Comparison of ENCODE assay signal across 8 cellular contexts in the genomic region with DNA sequence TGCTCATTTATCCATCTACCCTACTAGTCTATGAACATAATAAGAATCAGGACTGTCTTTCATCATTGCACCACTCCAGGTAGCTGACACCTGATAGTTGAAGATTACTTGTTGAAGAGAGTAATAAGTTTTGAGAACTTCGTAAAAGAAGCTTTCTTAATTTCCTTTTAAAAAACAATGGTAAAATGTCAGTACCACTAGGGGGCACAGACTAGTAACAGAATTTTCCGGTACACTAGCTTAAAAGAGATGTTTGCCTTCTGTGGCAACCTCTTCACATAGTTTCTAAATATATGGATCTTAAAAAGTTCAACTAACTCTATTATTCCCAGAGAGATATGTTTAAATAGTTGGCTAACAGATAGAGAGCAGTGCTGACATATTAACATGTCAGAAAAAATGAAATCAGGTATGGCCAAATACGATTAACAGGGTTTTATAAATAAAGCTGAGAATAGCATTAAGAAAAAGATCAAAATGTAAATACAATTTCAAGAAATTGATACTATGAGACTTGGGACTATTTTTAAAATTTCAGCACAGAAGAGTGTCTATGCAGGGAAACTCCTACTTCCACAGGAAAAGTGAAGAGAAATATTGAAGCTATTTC. TPM values are rescaled to one million over a fixed set of nuclear protein-coding genes. Genes with fewer than 3 reads are reported as not detected.
DNase-seq lines count a peak whose midpoint lies in the region; ATAC-seq and TF ChIP-seq lines count a peak whose summit lies in the region.

No MANE protein-coding gene starts in this region.

- H3K27ac ChIP-seq in heart right ventricle (no peak overlapping the region), right atrium auricular region (no peak overlapping the region), psoas muscle (no peak overlapping the region)

- H3K9me3 ChIP-seq in heart right ventricle (no peaks in the 10 kb centered on the region), right atrium auricular region (no peaks in the 10 kb centered on the region), psoas muscle (no peaks in the 10 kb centered on the region)

- intact Hi-C loops in heart right ventricle (cut with DNase I) (loop anchor here in 4 of 10 donors (5.0 to 10.0 kb wide), 3 partner anchors 516 to 558 kb away; no protein-coding TSS in a partner anchor), psoas muscle (cut with DNase I) (loop anchor here in 1 of 2 donors (5.0 to 10.0 kb wide), 2 partner anchors 202 to 566 kb away; no protein-coding TSS in a partner anchor), left colon (cut with DNase I, micrococcal nuclease) (no loop called here)

- DNase-seq in heart right ventricle (no peak), right atrium auricular region (ENCODE audit: low spot score) (no peak), NOMO-1 treated with dmso at 0.1 percent for 144 hours (lab: John Stamatoyannopoulos, UW; ENCODE audit: unreplicated experiment) (peak; percentile 18), epithelial cell of proximal tubule (ENCODE audit: low read depth) (no peak), psoas muscle (no peak), left colon (no peak)
- DNase-seq in stimulated activated CD4-positive, alpha-beta T cell treated with anti-CD3 and anti-CD28 coated beads, Interleukin-2, amount 100 ng/mL, for 24 hours = no peak

- no peak overlapping the region for H3K4me3 ChIP-seq in heart right ventricle
- no peak overlapping the region for H3K4me3 ChIP-seq in right atrium auricular region
- H3K4me3 ChIP-seq in epithelial cell of proximal tubule (ENCODE audit: low read depth, low read length) = no peak overlapping the region
- no peak overlapping the region for H3K4me3 ChIP-seq in psoas muscle

- TF ChIP-seq CTCF in heart right ventricle (IDR thresholded peaks at IDR 0.05) = peak in 8 of 9 donors; percentile 20 to 56 (median 40)
- TF ChIP-seq CTCF in right atrium auricular region (IDR thresholded peaks at IDR 0.05) = peak in 1 of 2 donors; percentile 59
- peak; percentile 67 for TF ChIP-seq CTCF in epithelial cell of proximal tubule (conservative IDR thresholded peaks at IDR 0.05; ENCODE audit: low read depth, low read length)
- TF ChIP-seq CTCF in psoas muscle (IDR thresholded peaks at IDR 0.05) = peak; percentile 62

- H3K36me3 ChIP-seq in heart right ventricle = no peaks in the 10 kb centered on the region
- no peaks in the 10 kb centered on the region for H3K36me3 ChIP-seq in right atrium auricular region
- no peaks in the 10 kb centered on the region for H3K36me3 ChIP-seq in psoas muscle (ENCODE audit: insufficient read depth in 1 of 2, low read depth in 1 of 2)

- H3K4me1 ChIP-seq in heart right ventricle (peaks cover 0 to 23% (median 20%) of the 10 kb centered on the region in 9 donors), right atrium auricular region (peaks cover 0 to 20% of the 10 kb centered on the region in 2 donors), psoas muscle (peaks cover 6% of the 10 kb centered on the region)

- peaks cover 0 to 34% (median 22%) of the 10 kb centered on the region in 7 donors for H3K27me3 ChIP-seq in heart right ventricle
- no peaks in the 10 kb centered on the region for H3K27me3 ChIP-seq in right atrium auricular region
- no peaks in the 10 kb centered on the region for H3K27me3 ChIP-seq in psoas muscle (ENCODE audit: insufficient read depth in 3 of 3, low read length in 2 of 3)

- WGBS in heart right ventricle, 2 donors = 38 to 41% methylated on average over 3 of the region's 3 CpGs
- WGBS in psoas muscle, 3 donors = 36 to 48% (median 37%) methylated on average over 3 of the region's 3 CpGs

- ATAC-seq in heart right ventricle = no peak
- no peak for ATAC-seq in psoas muscle
- ATAC-seq in left colon = no peak
- no peak for ATAC-seq in GM19023 (IDR thresholded peaks at IDR 0.05; ENCODE audit: unreplicated experiment)

RNA-seq across cellular contexts. Expression of a gene that starts 5.4 kb away (rescaled TPM):
- total RNA-seq in heart right ventricle (under 1 TPM in 2 of 10 donors, not detected in 8; 0.12 to 0.15 TPM), right atrium auricular region (under 1 TPM in 1 of 2 donors, not detected in 1; 0.67 TPM), epithelial cell of proximal tubule (1.4 and 1.7 TPM in 2 replicates), psoas muscle (10 to 100 TPM; 25.7 to 90.7 (median 73.3) TPM), left colon (under 1 TPM in 1 of 2 donors, not detected in 1; 0.47 TPM)
- polyA plus RNA-seq in heart right ventricle (under 1 TPM in 1 of 2 donors, not detected in 1; under 0.01 TPM), psoas muscle (10 to 100 TPM in 1 of 3 donors, 1 to 10 TPM in 2; 4.4 to 10.6 (median 5.6) TPM)
